In the genomic region with DNA sequence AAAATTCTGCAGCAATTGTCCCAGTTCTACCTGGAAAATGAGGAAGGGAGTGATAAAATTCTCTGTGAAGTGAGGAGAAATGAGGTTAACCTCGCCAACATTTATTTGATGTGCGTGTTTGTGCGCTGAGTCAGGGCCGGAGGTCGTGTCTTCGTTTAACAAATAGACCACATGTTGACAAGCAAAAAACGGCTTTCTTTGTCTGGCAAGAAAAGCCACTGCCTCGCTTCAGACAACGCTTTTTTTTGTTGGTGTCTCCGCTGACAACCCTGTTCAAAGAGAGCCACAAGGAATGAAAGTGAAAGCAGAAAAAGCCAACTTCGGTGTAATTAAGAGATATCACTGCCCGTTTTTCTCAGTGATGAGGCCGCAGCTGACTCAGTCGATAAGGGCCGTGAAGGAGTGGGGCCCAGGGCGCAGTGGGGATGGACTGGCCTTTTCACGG, we compare ENCODE assay signal across 1 cellular context.
TF ChIP-seq lines count a peak whose summit lies in the region.

No MANE protein-coding gene starts in this region.

TF ChIP-seq in H1, 55 proteins besides CTCF, POLR2A, EP300 and RAD21 (continued from another document):
- TF ChIP-seq, protein P1, sequence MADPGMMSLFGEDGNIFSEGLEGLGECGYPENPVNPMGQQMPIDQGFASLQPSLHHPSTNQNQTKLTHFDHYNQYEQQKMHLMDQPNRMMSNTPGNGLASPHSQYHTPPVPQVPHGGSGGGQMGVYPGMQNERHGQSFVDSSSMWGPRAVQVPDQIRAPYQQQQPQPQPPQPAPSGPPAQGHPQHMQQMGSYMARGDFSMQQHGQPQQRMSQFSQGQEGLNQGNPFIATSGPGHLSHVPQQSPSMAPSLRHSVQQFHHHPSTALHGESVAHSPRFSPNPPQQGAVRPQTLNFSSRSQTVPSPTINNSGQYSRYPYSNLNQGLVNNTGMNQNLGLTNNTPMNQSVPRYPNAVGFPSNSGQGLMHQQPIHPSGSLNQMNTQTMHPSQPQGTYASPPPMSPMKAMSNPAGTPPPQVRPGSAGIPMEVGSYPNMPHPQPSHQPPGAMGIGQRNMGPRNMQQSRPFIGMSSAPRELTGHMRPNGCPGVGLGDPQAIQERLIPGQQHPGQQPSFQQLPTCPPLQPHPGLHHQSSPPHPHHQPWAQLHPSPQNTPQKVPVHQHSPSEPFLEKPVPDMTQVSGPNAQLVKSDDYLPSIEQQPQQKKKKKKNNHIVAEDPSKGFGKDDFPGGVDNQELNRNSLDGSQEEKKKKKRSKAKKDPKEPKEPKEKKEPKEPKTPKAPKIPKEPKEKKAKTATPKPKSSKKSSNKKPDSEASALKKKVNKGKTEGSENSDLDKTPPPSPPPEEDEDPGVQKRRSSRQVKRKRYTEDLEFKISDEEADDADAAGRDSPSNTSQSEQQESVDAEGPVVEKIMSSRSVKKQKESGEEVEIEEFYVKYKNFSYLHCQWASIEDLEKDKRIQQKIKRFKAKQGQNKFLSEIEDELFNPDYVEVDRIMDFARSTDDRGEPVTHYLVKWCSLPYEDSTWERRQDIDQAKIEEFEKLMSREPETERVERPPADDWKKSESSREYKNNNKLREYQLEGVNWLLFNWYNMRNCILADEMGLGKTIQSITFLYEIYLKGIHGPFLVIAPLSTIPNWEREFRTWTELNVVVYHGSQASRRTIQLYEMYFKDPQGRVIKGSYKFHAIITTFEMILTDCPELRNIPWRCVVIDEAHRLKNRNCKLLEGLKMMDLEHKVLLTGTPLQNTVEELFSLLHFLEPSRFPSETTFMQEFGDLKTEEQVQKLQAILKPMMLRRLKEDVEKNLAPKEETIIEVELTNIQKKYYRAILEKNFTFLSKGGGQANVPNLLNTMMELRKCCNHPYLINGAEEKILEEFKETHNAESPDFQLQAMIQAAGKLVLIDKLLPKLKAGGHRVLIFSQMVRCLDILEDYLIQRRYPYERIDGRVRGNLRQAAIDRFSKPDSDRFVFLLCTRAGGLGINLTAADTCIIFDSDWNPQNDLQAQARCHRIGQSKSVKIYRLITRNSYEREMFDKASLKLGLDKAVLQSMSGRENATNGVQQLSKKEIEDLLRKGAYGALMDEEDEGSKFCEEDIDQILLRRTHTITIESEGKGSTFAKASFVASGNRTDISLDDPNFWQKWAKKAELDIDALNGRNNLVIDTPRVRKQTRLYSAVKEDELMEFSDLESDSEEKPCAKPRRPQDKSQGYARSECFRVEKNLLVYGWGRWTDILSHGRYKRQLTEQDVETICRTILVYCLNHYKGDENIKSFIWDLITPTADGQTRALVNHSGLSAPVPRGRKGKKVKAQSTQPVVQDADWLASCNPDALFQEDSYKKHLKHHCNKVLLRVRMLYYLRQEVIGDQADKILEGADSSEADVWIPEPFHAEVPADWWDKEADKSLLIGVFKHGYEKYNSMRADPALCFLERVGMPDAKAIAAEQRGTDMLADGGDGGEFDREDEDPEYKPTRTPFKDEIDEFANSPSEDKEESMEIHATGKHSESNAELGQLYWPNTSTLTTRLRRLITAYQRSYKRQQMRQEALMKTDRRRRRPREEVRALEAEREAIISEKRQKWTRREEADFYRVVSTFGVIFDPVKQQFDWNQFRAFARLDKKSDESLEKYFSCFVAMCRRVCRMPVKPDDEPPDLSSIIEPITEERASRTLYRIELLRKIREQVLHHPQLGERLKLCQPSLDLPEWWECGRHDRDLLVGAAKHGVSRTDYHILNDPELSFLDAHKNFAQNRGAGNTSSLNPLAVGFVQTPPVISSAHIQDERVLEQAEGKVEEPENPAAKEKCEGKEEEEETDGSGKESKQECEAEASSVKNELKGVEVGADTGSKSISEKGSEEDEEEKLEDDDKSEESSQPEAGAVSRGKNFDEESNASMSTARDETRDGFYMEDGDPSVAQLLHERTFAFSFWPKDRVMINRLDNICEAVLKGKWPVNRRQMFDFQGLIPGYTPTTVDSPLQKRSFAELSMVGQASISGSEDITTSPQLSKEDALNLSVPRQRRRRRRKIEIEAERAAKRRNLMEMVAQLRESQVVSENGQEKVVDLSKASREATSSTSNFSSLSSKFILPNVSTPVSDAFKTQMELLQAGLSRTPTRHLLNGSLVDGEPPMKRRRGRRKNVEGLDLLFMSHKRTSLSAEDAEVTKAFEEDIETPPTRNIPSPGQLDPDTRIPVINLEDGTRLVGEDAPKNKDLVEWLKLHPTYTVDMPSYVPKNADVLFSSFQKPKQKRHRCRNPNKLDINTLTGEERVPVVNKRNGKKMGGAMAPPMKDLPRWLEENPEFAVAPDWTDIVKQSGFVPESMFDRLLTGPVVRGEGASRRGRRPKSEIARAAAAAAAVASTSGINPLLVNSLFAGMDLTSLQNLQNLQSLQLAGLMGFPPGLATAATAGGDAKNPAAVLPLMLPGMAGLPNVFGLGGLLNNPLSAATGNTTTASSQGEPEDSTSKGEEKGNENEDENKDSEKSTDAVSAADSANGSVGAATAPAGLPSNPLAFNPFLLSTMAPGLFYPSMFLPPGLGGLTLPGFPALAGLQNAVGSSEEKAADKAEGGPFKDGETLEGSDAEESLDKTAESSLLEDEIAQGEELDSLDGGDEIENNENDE (IDR thresholded peaks at IDR 0.05; ENCODE audit: insufficient replicate concordance, low read length): no peak
- TF ChIP-seq RBBP5 (IDR thresholded peaks at IDR 0.05; ENCODE audit: borderline replicate concordance, low read depth, low read length) (no peak), CBX5 (IDR thresholded peaks at IDR 0.05; ENCODE audit: low read depth, low read length) (no peak), BCL11A (IDR thresholded peaks at IDR 0.05; ENCODE audit: low read depth in 2 of 2, low read length in 2 of 2) (no peak), SIN3A (conservative IDR thresholded peaks at IDR 0.05 in 1 of 2, IDR thresholded peaks at IDR 0.05 in 1 of 2; ENCODE audit: low read depth in 1 of 2, low read length in 2 of 2) (no peak), TAF7 (optimal IDR thresholded peaks at IDR 0.05; ENCODE audit: borderline replicate concordance, low read depth, low read length) (no peak), KDM5A (IDR thresholded peaks at IDR 0.05; ENCODE audit: low read length) (no peak), BACH1 (IDR thresholded peaks at IDR 0.05; ENCODE audit: low read length) (no peak), CTBP2 (IDR thresholded peaks at IDR 0.05; ENCODE audit: borderline replicate concordance, insufficient read depth, insufficient read length, low read length) (no peak), CREB1 (IDR thresholded peaks at IDR 0.05) (no peak), KDM4A (IDR thresholded peaks at IDR 0.05; ENCODE audit: low read depth, low read length, severe bottlenecking) (no peak), GTF2F1 (IDR thresholded peaks at IDR 0.05; ENCODE audit: borderline replicate concordance, low read depth, low read length) (no peak), SAP30 (IDR thresholded peaks at IDR 0.05; ENCODE audit: insufficient read depth, insufficient replicate concordance, low read length) (no peak)
